In genomic region chr4:81030061-81030616, GRCh38 we compare ENCODE assay signal across 1 cellular context.
TF ChIP-seq lines count a peak whose summit lies in the region.

No MANE protein-coding gene starts in this region.

TF ChIP-seq in IMR-90, 13 proteins besides CTCF, POLR2A, EP300 and RAD21 (continued from another document):
- TF ChIP-seq CEBPB (IDR thresholded peaks at IDR 0.05; ENCODE audit: low read depth, low read length): no peak
- TF ChIP-seq SMC3 (IDR thresholded peaks at IDR 0.05; ENCODE audit: low read depth, low read length): no peak
